ENCODE assay signal across 8 cellular contexts in genomic region chr10:103367782-103368518, GRCh38. TPM values are rescaled to one million over a fixed set of nuclear protein-coding genes. Genes with fewer than 3 reads are reported as not detected.
DNase-seq lines count a peak whose midpoint lies in the region; ATAC-seq, FAIRE-seq and TF ChIP-seq lines count a peak whose summit lies in the region.

Gene TAF5, plus strand, starts transcription at chr10:103367976. Its CDS starts 14 bp downstream, at chr10:103367990.

- H3K4me3 ChIP-seq in BE2C (ENCODE audit: low read depth, low read length) (peak within 1 kb of the TSS; percentile 79), kidney (ENCODE audit: low read length in 2 of 2) (peak within 1 kb of the TSS; percentile 70 to 96)

- no peaks in the 10 kb centered on the region for H3K36me3 Mint-ChIP-seq in chondrocyte (ENCODE audit: low read depth)

- H3K27me3 Mint-ChIP-seq in chondrocyte (ENCODE audit: low read depth): no peaks in the 10 kb centered on the region

- H3K9me3 Mint-ChIP-seq in chondrocyte (ENCODE audit: low read depth): no peaks in the 10 kb centered on the region

- H3K9me3 ChIP-seq in BE2C (no peaks in the 10 kb centered on the region), kidney (ENCODE audit: control insufficient read depth in 1 of 2, low read length in 2 of 2) (no peaks in the 10 kb centered on the region)

- no peaks in the 10 kb centered on the region for H3K27me3 ChIP-seq in BE2C

- H3K4me1 ChIP-seq in BE2C (no peaks in the 10 kb centered on the region), kidney (ENCODE audit: control insufficient read depth in 1 of 2, insufficient read depth in 1 of 2, low read depth in 1 of 2, low read length in 2 of 2) (no peaks in the 10 kb centered on the region)

- peak within 1 kb of the TSS; percentile 76 for H3K4me3 Mint-ChIP-seq in chondrocyte (ENCODE audit: unreplicated experiment)

- peaks cover 14% of the 10 kb centered on the region for H3K4me1 Mint-ChIP-seq in chondrocyte (ENCODE audit: low read depth)

- DNase-seq in BE2C (peak; percentile 91), GM19239 (ENCODE audit: insufficient read length, low spot score) (peak; percentile 67), NCI-H510A treated with DMSO at 0.1 percent for 48 hours (lab: John Stamatoyannopoulos, UW) (peak; percentile 97), chondrocyte (ENCODE audit: low spot score) (peak; percentile 96), kidney (peak; percentile 96)
- DNase-seq in activated CD4-positive, alpha-beta T cell treated with anti-CD3 and anti-CD28 coated beads for 24 hours (ENCODE audit: low read depth in 2 of 2): peak; percentile 77 to 85
- peak; percentile 69 to 72 for DNase-seq in stimulated activated CD4-positive, alpha-beta T cell treated with anti-CD3 and anti-CD28 coated beads, Interleukin-15, amount 100 ng/mL, for 1 hour (ENCODE audit: low read depth in 1 of 2, low spot score in 1 of 2)

- peak within 1 kb of the TSS; percentile 58 to 61 for H3K9ac ChIP-seq in kidney (ENCODE audit: low read length in 2 of 2)

- TF ChIP-seq CTCF in BE2C (IDR thresholded peaks at IDR 0.05; ENCODE audit: low read depth, low read length) (no peak), chondrocyte (IDR thresholded peaks at IDR 0.05) (peak; percentile 46), kidney (IDR thresholded peaks at IDR 0.05; ENCODE audit: borderline replicate concordance, extremely low read depth, insufficient read depth) (peak; percentile 2)

- H3K27ac ChIP-seq in kidney (ENCODE audit: low read depth in 2 of 2, low read length in 2 of 2): peak within 1 kb of the TSS; percentile 68 to 71

- intact Hi-C loops in kidney (cut with DNase I): no loop called here

- FAIRE-seq in GM19239 (lab: Jason Lieb, UNC) (peak; percentile 98), kidney (lab: Jason Lieb, UNC) (no peak)

- no peaks in the 10 kb centered on the region; the same call in 1 of the 2 replicates for H3K36me3 ChIP-seq in BE2C
- no peaks in the 10 kb centered on the region for H3K36me3 ChIP-seq in kidney (ENCODE audit: control insufficient read depth in 1 of 2, insufficient read depth in 2 of 2, low read length in 2 of 2)

- H3K27ac Mint-ChIP-seq in chondrocyte (ENCODE audit: unreplicated experiment): peak within 1 kb of the TSS; percentile 87

- peak; percentile 60 for ATAC-seq in HG03442 (IDR thresholded peaks at IDR 0.05; ENCODE audit: unreplicated experiment)

RNA-seq across cellular contexts. Expression of gene TAF5, which starts in this region (rescaled TPM):
- polyA plus RNA-seq in BE2C (2012; ENCODE audit: insufficient read depth, insufficient read length, low read depth): 8.3 TPM
- total RNA-seq in chondrocyte (3.1 to 3.9 TPM (median 3.3 TPM) in 3 replicates), kidney (2.5 TPM)
- 1.5 TPM for polyA plus RNA-seq in kidney (ENCODE audit: insufficient read depth, low read depth, low replicate concordance)

Comparison
In these comparisons a context has a peak if more than half of its experiments do, and no peak if none do; other contexts are left out.
1. Peak in every context shown above with its lines: DNase-seq, ATAC-seq, H3K4me3 ChIP-seq and H3K27ac ChIP-seq.